ENCODE assay signal across 14 cellular contexts in the genomic region with DNA sequence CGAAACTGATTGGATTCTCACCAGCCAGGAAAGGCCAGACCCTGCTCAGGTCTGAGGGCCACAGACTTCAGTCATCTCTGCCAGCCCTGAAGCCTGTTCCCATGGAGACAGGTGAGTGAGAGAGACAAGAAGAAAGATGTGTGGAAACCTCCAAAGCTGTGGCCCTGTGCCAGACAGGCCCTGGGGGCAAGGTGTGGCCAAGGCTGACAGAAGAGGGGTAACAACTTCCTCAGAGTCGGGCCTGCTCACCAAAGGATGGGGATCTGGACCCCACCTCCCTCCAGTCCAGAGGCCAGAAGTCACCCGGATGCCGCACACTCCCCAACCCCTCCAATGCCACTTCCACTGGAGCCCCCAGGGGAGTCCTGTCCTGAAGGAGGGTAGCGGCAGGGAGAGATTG.
A peak's percentile ranks its signal among the peaks of the same experiment; 100 is the strongest.
DNase-seq lines count a peak whose midpoint lies in the region; TF ChIP-seq lines count a peak whose summit lies in the region.
"Had no signal": no experiment of that assay in that cellular context is flagged by ENCODE, and none has a peak within 500 bp of the region (broad histone marks: within the 10 kb centered on the region; RNA-seq: fewer than 3 reads in every experiment).

No MANE protein-coding gene starts in this region.

- H3F3A ChIP-seq in neural progenitor cell (ENCODE audit: low read depth) = no peaks in the 10 kb centered on the region

- H3K36me3 Mint-ChIP-seq in HFFc6 (ENCODE audit: low read depth) (no peaks in the 10 kb centered on the region), neural progenitor cell (no peaks in the 10 kb centered on the region)

- H3K79me2 ChIP-seq in parathyroid adenoma (no peaks in the 10 kb centered on the region), neural progenitor cell (ENCODE audit: low read depth) (no peaks in the 10 kb centered on the region)

- no peak for TF ChIP-seq CTCF in parathyroid adenoma (IDR thresholded peaks at IDR 0.05)
- no peak for TF ChIP-seq CTCF in HFFc6 (IDR thresholded peaks at IDR 0.05)
- TF ChIP-seq CTCF in neural progenitor cell (IDR thresholded peaks at IDR 0.05) = no peak

- no peak overlapping the region for H3K4me2 ChIP-seq in parathyroid adenoma (ENCODE audit: low read length)
- no peak overlapping the region for H3K4me2 ChIP-seq in neural progenitor cell

- H3K4me3 ChIP-seq in parathyroid adenoma (ENCODE audit: low read depth, low read length) = no peak overlapping the region
- H3K4me3 ChIP-seq in neural progenitor cell = no peak overlapping the region
- H3K4me3 ChIP-seq: skin epidermis had no signal

- DNase-seq in DMS53 (lab: John Stamatoyannopoulos, UW) (peak; percentile 47), DMS53 treated with DMSO at 0.1 percent for 48 hours (lab: John Stamatoyannopoulos, UW; ENCODE audit: unreplicated experiment) (no peak), NCI-H1436 treated with DMSO at 0.1 percent for 48 hours (lab: John Stamatoyannopoulos, UW) (peak; percentile 33), T1000 (lab: John Stamatoyannopoulos, UW) (peak; percentile 17), HFFc6 (no peak), NCI-H446 treated with DMSO at 0.1 percent for 48 hours (lab: John Stamatoyannopoulos, UW) (no peak), neural progenitor cell (ENCODE audit: low spot score) (no peak)
- DNase-seq: activated CD4-positive, alpha-beta T cell treated with anti-CD3 and anti-CD28 coated beads for 36 hours; NCI-H1694 treated with DMSO at 0.1 percent for 48 hours; T-helper 17 cell had no signal

- no peaks in the 10 kb centered on the region for H3K9me3 ChIP-seq in parathyroid adenoma (ENCODE audit: control insufficient read depth, low read length)
- H3K9me3 ChIP-seq in neural progenitor cell (ENCODE audit: low read depth) = no peaks in the 10 kb centered on the region

- no peaks in the 10 kb centered on the region for H4K20me1 ChIP-seq in neural progenitor cell (ENCODE audit: low read depth)

- no peak overlapping the region for H3K9ac ChIP-seq in parathyroid adenoma
- H3K9ac ChIP-seq in neural progenitor cell = no peak overlapping the region

- no peaks in the 10 kb centered on the region for H3K36me3 ChIP-seq in parathyroid adenoma (ENCODE audit: control insufficient read depth, insufficient read depth, low read length)
- no peaks in the 10 kb centered on the region for H3K36me3 ChIP-seq in neural progenitor cell

- H3K4me3 Mint-ChIP-seq in HFFc6 = no peak overlapping the region
- no peak overlapping the region for H3K4me3 Mint-ChIP-seq in neural progenitor cell
- H3K4me3 Mint-ChIP-seq: activated CD4-positive, alpha-beta T cell treated with anti-CD3 and anti-CD28 coated beads for 36 hours had no signal

- peaks cover 55% of the 10 kb centered on the region for H3K4me1 Mint-ChIP-seq in HFFc6 (ENCODE audit: low read depth)
- peaks cover 22% of the 10 kb centered on the region for H3K4me1 Mint-ChIP-seq in neural progenitor cell

- peaks cover 24% of the 10 kb centered on the region for H3K4me1 ChIP-seq in parathyroid adenoma
- H3K4me1 ChIP-seq in neural progenitor cell = peaks cover 23% of the 10 kb centered on the region

- H2AFZ ChIP-seq in parathyroid adenoma (peak overlapping the region; percentile 79), neural progenitor cell (replicated peaks) (no peak overlapping the region)

- H3K9me3 Mint-ChIP-seq in HFFc6 = no peaks in the 10 kb centered on the region
- no peaks in the 10 kb centered on the region for H3K9me3 Mint-ChIP-seq in neural progenitor cell
- H3K9me3 Mint-ChIP-seq: dendritic cell treated with granulocyte-macrophage colony-stimulating factor and Interleukin-4, amounts not matched to agents 40 ng/mL and 50 ng/mL, for 4 days had no signal

- H3K27me3 Mint-ChIP-seq in HFFc6 (ENCODE audit: insufficient read depth) (peaks cover 2% of the 10 kb centered on the region), neural progenitor cell (ENCODE audit: insufficient read depth, low read depth) (peaks cover 13% of the 10 kb centered on the region)

- H3K27ac ChIP-seq in parathyroid adenoma (peak overlapping the region; percentile 67), neural progenitor cell (no peak overlapping the region)
- H3K27ac ChIP-seq: 22Rv1 had no signal

- H3K27me3 ChIP-seq in parathyroid adenoma (ENCODE audit: control insufficient read depth, insufficient read depth, low read length) (no peaks in the 10 kb centered on the region), neural progenitor cell (no peaks in the 10 kb centered on the region)

- H3K27ac Mint-ChIP-seq in HFFc6 = no peak overlapping the region
- H3K27ac Mint-ChIP-seq in neural progenitor cell = no peak overlapping the region
- H3K27ac Mint-ChIP-seq: activated CD4-positive, alpha-beta T cell treated with anti-CD3 and anti-CD28 coated beads for 36 hours; T-helper 17 cell had no signal

Comparison
In these comparisons a context has a peak if more than half of its experiments do, and no peak if none do; other contexts are left out.
1. DNase-seq: peak in DMS53 (single experiment), NCI-H1436 treated with DMSO at 0.1 percent for 48 hours (single experiment) and T1000 (single experiment); none in DMS53 treated with DMSO at 0.1 percent for 48 hours (single experiment), HFFc6 (single experiment), NCI-H446 treated with DMSO at 0.1 percent for 48 hours (single experiment) and neural progenitor cell (single experiment).